ENCODE assay signal across 1 cellular context in the genomic region with DNA sequence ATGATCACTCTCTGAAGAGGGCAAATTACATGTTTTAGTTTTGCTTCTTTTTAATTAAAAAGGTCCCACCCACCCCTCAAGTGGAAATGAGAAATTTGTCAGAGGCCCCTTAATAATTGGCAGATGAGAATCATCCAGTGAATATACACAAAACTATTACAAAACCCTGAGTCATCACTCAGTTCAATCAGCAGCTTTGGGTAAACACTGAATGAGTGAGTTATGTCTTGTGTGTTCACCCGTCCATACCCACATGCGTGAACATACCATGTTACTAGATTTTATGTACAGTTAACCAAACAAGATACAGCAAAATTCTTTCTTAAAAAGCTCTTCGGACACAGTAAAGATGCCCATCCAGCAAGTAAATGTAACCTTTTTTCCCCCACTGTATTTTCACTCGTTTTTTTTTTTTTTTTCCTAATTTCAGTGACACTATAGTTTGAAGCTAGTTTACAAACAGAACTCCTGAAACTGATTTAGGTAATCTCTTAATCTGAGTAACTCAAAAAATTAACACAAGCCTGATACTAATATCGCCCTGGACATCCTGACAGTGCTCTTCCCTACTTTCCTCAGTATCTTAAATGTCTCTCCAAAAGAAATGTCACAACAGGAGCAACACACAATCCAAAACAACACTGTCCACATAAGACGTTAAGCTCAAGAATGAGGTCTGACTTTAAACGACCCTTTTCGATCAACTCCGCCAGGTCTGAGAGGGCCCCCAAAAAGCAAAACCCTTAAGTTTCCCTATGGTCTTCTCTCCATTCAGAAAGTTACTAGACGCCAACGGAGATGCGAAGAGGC.
TF ChIP-seq lines count a peak whose summit lies in the region.

No MANE protein-coding gene starts in this region.

TF ChIP-seq in K562, 482 proteins besides CTCF, POLR2A, EP300 and RAD21 (continued from another document and continues in another):
- TF ChIP-seq, protein P1, sequence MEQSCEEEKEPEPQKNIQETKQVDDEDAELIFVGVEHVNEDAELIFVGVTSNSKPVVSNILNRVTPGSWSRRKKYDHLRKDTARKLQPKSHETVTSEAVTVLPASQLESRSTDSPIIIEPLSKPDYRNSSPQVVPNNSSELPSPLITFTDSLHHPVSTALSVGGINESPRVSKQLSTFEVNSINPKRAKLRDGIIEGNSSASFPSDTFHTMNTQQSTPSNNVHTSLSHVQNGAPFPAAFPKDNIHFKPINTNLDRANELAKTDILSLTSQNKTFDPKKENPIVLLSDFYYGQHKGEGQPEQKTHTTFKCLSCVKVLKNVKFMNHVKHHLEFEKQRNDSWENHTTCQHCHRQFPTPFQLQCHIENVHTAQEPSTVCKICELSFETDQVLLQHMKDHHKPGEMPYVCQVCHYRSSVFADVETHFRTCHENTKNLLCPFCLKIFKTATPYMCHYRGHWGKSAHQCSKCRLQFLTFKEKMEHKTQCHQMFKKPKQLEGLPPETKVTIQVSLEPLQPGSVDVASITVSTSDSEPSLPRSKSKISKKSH (CRISPR knock-in tag; IDR thresholded peaks at IDR 0.05) = no peak
- TF ChIP-seq, protein P2, sequence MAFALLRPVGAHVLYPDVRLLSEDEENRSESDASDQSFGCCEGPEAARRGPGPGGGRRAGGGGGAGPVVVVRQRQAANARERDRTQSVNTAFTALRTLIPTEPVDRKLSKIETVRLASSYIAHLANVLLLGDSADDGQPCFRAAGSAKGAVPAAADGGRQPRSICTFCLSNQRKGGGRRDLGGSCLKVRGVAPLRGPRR (CRISPR knock-in tag; IDR thresholded peaks at IDR 0.05) = no peak
- TF ChIP-seq, protein P3, sequence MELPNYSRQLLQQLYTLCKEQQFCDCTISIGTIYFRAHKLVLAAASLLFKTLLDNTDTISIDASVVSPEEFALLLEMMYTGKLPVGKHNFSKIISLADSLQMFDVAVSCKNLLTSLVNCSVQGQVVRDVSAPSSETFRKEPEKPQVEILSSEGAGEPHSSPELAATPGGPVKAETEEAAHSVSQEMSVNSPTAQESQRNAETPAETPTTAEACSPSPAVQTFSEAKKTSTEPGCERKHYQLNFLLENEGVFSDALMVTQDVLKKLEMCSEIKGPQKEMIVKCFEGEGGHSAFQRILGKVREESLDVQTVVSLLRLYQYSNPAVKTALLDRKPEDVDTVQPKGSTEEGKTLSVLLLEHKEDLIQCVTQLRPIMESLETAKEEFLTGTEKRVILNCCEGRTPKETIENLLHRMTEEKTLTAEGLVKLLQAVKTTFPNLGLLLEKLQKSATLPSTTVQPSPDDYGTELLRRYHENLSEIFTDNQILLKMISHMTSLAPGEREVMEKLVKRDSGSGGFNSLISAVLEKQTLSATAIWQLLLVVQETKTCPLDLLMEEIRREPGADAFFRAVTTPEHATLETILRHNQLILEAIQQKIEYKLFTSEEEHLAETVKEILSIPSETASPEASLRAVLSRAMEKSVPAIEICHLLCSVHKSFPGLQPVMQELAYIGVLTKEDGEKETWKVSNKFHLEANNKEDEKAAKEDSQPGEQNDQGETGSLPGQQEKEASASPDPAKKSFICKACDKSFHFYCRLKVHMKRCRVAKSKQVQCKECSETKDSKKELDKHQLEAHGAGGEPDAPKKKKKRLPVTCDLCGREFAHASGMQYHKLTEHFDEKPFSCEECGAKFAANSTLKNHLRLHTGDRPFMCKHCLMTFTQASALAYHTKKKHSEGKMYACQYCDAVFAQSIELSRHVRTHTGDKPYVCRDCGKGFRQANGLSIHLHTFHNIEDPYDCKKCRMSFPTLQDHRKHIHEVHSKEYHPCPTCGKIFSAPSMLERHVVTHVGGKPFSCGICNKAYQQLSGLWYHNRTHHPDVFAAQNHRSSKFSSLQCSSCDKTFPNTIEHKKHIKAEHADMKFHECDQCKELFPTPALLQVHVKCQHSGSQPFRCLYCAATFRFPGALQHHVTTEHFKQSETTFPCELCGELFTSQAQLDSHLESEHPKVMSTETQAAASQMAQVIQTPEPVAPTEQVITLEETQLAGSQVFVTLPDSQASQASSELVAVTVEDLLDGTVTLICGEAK (IDR thresholded peaks at IDR 0.05) = 0 out of 2 replicates have a peak, but pooled peaks have one; percentile 37
- TF ChIP-seq, protein P3 (CRISPR knock-in tag; IDR thresholded peaks at IDR 0.05) = no peak
- TF ChIP-seq ZNF143 (CRISPR knock-in tag; IDR thresholded peaks at IDR 0.05) (no peak), PHF20 (IDR thresholded peaks at IDR 0.05; ENCODE audit: partially characterized antibody) (peak; percentile 39), SMAD1 (IDR thresholded peaks at IDR 0.05; ENCODE audit: low read depth, low read length, partially characterized antibody) (no peak), WHSC1 (IDR thresholded peaks at IDR 0.05; ENCODE audit: low read length) (no peak), ELF1 (tag; IDR thresholded peaks at IDR 0.05) (no peak), MAFF (IDR thresholded peaks at IDR 0.05; ENCODE audit: low read length) (peak; percentile 93), BRCA1 (IDR thresholded peaks at IDR 0.05) (no peak), BRCA1 (CRISPR knock-in tag; IDR thresholded peaks at IDR 0.05) (no peak), ARID1B (IDR thresholded peaks at IDR 0.05) (peak; percentile 69), TAF15 (IDR thresholded peaks at IDR 0.05; ENCODE audit: low read depth, low read length) (no peak), BCL6 (CRISPR knock-in tag; IDR thresholded peaks at IDR 0.05) (no peak), PURB (CRISPR knock-in tag; IDR thresholded peaks at IDR 0.05; ENCODE audit: low read depth) (no peak), HNRNPL (IDR thresholded peaks at IDR 0.05; ENCODE audit: low read depth, low read length) (no peak), ZKSCAN3 (CRISPR knock-in tag; IDR thresholded peaks at IDR 0.05) (no peak), SMARCB1 (IDR thresholded peaks at IDR 0.05; ENCODE audit: insufficient read length, low read depth) (peak; percentile 67), RAD51 (IDR thresholded peaks at IDR 0.05; ENCODE audit: borderline replicate concordance, low read depth) (no peak), KDM4B (IDR thresholded peaks at IDR 0.05; ENCODE audit: borderline replicate concordance in 2 of 2, low read depth in 1 of 2) (no peak), HMG20A (CRISPR knock-in tag; conservative IDR thresholded peaks at IDR 0.05) (no peak), RBM22 (IDR thresholded peaks at IDR 0.05; ENCODE audit: low read depth, low read length, poor library complexity, severe bottlenecking) (no peak), DACH1 (IDR thresholded peaks at IDR 0.05; ENCODE audit: partially characterized antibody) (peak; percentile 50), MYC (IDR thresholded peaks at IDR 0.05; ENCODE audit: low read depth, low read length) (peak; percentile 38; the same call in 1 of the 2 replicates), MYC (CRISPR knock-in tag; IDR thresholded peaks at IDR 0.05; ENCODE audit: borderline replicate concordance, low read depth) (no peak), NFXL1 (CRISPR knock-in tag; IDR thresholded peaks at IDR 0.05) (no peak), SRSF3 (IDR thresholded peaks at IDR 0.05; ENCODE audit: insufficient read depth, low read length) (no peak), COPS2 (conservative IDR thresholded peaks at IDR 0.05) (no peak), HNRNPH1 (optimal IDR thresholded peaks at IDR 0.05; ENCODE audit: low read depth, low read length) (no peak)
- TF ChIP-seq, protein P4, sequence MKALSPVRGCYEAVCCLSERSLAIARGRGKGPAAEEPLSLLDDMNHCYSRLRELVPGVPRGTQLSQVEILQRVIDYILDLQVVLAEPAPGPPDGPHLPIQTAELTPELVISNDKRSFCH (CRISPR knock-in tag; IDR thresholded peaks at IDR 0.05) = no peak
- TF ChIP-seq, protein P4 (tag; IDR thresholded peaks at IDR 0.05) = no peak
- TF ChIP-seq, protein P5, sequence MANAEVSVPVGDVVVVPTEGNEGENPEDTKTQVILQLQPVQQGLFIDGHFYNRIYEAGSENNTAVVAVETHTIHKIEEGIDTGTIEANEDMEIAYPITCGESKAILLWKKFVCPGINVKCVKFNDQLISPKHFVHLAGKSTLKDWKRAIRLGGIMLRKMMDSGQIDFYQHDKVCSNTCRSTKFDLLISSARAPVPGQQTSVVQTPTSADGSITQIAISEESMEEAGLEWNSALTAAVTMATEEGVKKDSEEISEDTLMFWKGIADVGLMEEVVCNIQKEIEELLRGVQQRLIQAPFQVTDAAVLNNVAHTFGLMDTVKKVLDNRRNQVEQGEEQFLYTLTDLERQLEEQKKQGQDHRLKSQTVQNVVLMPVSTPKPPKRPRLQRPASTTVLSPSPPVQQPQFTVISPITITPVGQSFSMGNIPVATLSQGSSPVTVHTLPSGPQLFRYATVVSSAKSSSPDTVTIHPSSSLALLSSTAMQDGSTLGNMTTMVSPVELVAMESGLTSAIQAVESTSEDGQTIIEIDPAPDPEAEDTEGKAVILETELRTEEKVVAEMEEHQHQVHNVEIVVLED (CRISPR knock-in tag; IDR thresholded peaks at IDR 0.05) = no peak
- TF ChIP-seq, protein P6, sequence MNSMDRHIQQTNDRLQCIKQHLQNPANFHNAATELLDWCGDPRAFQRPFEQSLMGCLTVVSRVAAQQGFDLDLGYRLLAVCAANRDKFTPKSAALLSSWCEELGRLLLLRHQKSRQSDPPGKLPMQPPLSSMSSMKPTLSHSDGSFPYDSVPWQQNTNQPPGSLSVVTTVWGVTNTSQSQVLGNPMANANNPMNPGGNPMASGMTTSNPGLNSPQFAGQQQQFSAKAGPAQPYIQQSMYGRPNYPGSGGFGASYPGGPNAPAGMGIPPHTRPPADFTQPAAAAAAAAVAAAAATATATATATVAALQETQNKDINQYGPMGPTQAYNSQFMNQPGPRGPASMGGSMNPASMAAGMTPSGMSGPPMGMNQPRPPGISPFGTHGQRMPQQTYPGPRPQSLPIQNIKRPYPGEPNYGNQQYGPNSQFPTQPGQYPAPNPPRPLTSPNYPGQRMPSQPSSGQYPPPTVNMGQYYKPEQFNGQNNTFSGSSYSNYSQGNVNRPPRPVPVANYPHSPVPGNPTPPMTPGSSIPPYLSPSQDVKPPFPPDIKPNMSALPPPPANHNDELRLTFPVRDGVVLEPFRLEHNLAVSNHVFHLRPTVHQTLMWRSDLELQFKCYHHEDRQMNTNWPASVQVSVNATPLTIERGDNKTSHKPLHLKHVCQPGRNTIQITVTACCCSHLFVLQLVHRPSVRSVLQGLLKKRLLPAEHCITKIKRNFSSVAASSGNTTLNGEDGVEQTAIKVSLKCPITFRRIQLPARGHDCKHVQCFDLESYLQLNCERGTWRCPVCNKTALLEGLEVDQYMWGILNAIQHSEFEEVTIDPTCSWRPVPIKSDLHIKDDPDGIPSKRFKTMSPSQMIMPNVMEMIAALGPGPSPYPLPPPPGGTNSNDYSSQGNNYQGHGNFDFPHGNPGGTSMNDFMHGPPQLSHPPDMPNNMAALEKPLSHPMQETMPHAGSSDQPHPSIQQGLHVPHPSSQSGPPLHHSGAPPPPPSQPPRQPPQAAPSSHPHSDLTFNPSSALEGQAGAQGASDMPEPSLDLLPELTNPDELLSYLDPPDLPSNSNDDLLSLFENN (IDR thresholded peaks at IDR 0.05; ENCODE audit: low read depth in 2 of 2, low read length in 2 of 2) = no peak
- TF ChIP-seq, protein P7, sequence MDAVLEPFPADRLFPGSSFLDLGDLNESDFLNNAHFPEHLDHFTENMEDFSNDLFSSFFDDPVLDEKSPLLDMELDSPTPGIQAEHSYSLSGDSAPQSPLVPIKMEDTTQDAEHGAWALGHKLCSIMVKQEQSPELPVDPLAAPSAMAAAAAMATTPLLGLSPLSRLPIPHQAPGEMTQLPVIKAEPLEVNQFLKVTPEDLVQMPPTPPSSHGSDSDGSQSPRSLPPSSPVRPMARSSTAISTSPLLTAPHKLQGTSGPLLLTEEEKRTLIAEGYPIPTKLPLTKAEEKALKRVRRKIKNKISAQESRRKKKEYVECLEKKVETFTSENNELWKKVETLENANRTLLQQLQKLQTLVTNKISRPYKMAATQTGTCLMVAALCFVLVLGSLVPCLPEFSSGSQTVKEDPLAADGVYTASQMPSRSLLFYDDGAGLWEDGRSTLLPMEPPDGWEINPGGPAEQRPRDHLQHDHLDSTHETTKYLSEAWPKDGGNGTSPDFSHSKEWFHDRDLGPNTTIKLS (IDR thresholded peaks at IDR 0.05; ENCODE audit: borderline replicate concordance, low read depth) = no peak
- TF ChIP-seq, protein P8, sequence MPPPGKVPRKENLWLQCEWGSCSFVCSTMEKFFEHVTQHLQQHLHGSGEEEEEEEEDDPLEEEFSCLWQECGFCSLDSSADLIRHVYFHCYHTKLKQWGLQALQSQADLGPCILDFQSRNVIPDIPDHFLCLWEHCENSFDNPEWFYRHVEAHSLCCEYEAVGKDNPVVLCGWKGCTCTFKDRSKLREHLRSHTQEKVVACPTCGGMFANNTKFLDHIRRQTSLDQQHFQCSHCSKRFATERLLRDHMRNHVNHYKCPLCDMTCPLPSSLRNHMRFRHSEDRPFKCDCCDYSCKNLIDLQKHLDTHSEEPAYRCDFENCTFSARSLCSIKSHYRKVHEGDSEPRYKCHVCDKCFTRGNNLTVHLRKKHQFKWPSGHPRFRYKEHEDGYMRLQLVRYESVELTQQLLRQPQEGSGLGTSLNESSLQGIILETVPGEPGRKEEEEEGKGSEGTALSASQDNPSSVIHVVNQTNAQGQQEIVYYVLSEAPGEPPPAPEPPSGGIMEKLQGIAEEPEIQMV (tag; conservative IDR thresholded peaks at IDR 0.05; ENCODE audit: low read depth) = no peak
